Comparison of ENCODE assay signal across 30 cellular contexts in the genomic region with DNA sequence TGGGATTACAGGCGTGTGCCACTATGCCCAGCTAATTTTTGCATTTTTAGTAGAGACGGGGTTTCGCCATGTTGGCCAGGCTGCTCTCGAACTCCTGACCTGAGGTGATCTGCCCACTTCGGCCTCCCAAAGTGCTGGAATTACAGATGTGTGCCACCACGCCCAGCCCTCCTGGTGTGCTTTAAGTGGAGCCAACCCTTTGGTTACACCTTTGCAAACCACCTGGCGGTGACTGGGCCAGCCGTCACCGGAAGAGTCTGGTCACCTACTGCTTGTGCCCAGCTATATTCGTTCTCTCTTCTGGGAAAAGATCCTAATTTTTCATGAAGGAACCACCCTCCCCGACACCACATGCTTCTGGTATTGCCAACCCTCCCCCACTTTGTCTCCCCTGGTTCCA. TPM values are rescaled to one million over a fixed set of nuclear protein-coding genes. Genes with fewer than 3 reads are reported as not detected.
"Had no signal": no experiment of that assay in that cellular context is flagged by ENCODE, and none has a peak within 500 bp of the region (broad histone marks: within the 10 kb centered on the region; RNA-seq: fewer than 3 reads in every experiment).

No MANE protein-coding gene starts in this region.

- H3K4me1 Mint-ChIP-seq: activated CD4-positive, alpha-beta T cell treated with anti-CD3 and anti-CD28 coated beads for 36 hours; activated CD4-positive, alpha-beta T cell treated with anti-CD3 and anti-CD28 coated beads, Interleukin-2, amount 10 ng/mL, durations not matched to agents 24 days and 14 days; activated CD8-positive, alpha-beta memory T cell treated with anti-CD3 and anti-CD28 coated beads, Interleukin-2, amount 10 ng/mL, durations not matched to agents 7 days and 5 days; activated naive CD4-positive, alpha-beta T cell treated with anti-CD3 and anti-CD28 coated beads, Interleukin-2, amount 50 U/mL, for 24 hours; activated naive CD8-positive, alpha-beta T cell treated with anti-CD3 and anti-CD28 coated beads for 36 hours; activated naive CD8-positive, alpha-beta T cell treated with anti-CD3 and anti-CD28 coated beads, Interleukin-2, amount 50 U/mL, for 24 hours had no signal

- H3K27ac Mint-ChIP-seq: activated CD4-positive, alpha-beta memory T cell treated with anti-CD3 and anti-CD28 coated beads for 36 hours; activated CD4-positive, alpha-beta T cell treated with anti-CD3 and anti-CD28 coated beads for 36 hours; activated CD4-positive, alpha-beta T cell treated with anti-CD3 and anti-CD28 coated beads, Interleukin-2, amount 10 ng/mL, durations not matched to agents 24 days and 14 days; activated CD8-positive, alpha-beta memory T cell treated with anti-CD3 and anti-CD28 coated beads, Interleukin-2, amount 10 ng/mL, durations not matched to agents 7 days and 5 days; activated CD8-positive, alpha-beta T cell treated with anti-CD3 and anti-CD28 coated beads, Interleukin-2, amount 10 ng/mL, durations not matched to agents 7 days and 5 days; activated naive CD4-positive, alpha-beta T cell treated with anti-CD3 and anti-CD28 coated beads for 36 hours; activated naive CD4-positive, alpha-beta T cell treated with anti-CD3 and anti-CD28 coated beads, Interleukin-2, amount 50 U/mL, for 24 hours; activated naive CD8-positive, alpha-beta T cell treated with anti-CD3 and anti-CD28 coated beads for 36 hours; activated naive CD8-positive, alpha-beta T cell treated with anti-CD3 and anti-CD28 coated beads, Interleukin-2, amount 50 U/mL, for 24 hours; activated T-helper 1 cell treated with anti-CD3 and anti-CD28 coated beads, Interleukin-12 subunit alpha, Interleukin-12 subunit beta, Interleukin-2, Interleukin-4 antibody, amounts not matched to agents 30 ng/mL and 10 ng/mL and 1 ng/mL, durations not matched to agents 14 hours and 24 hours and 36 hours; activated T-helper 2 cell treated with anti-CD3 and anti-CD28 coated beads, Interferon-gamma antibody, Interleukin-2, Interleukin-4, amounts not matched to agents 10 μg/mL and 5 μg/mL and 100 μg/mL, durations not matched to agents 14 hours and 24 hours and 36 hours had no signal

- ATAC-seq: activated CD4-positive, alpha-beta T cell treated with anti-CD3 and anti-CD28 coated beads for 36 hours; activated CD8-positive, alpha-beta memory T cell treated with anti-CD3 and anti-CD28 coated beads, Interleukin-2, amount 10 ng/mL, durations not matched to agents 7 days and 5 days; activated CD8-positive, alpha-beta T cell treated with anti-CD3 and anti-CD28 coated beads, Interleukin-2, amount 10 ng/mL, durations not matched to agents 7 days and 5 days; activated naive CD8-positive, alpha-beta T cell treated with anti-CD3 and anti-CD28 coated beads, Interleukin-2, amount 50 U/mL, for 24 hours; body of pancreas; foreskin keratinocyte; gastrocnemius medialis had no signal

- H3K27ac ChIP-seq: adrenal gland, body of pancreas, colonic mucosa, esophagus muscularis mucosa, foreskin keratinocyte, gastrocnemius medialis had no signal

- H3K27me3 Mint-ChIP-seq: activated CD4-positive, alpha-beta T cell treated with anti-CD3 and anti-CD28 coated beads, Interleukin-2, amount 10 ng/mL, durations not matched to agents 24 days and 14 days had no signal

- H3K9me3 ChIP-seq: adrenal gland, body of pancreas, colonic mucosa, esophagus muscularis mucosa, gastrocnemius medialis had no signal

- H3K4me3 ChIP-seq: adrenal gland, body of pancreas, colonic mucosa, esophagus muscularis mucosa, gastrocnemius medialis had no signal

- DNase-seq: activated CD4-positive, alpha-beta memory T cell treated with anti-CD3 and anti-CD28 coated beads for 36 hours; activated CD4-positive, alpha-beta T cell treated with anti-CD3 and anti-CD28 coated beads for 36 hours; activated CD4-positive, alpha-beta T cell treated with anti-CD3 and anti-CD28 coated beads, Interleukin-2, amount 10 ng/mL, durations not matched to agents 24 days and 14 days; activated CD4-positive, CD25-positive, alpha-beta regulatory T cell; activated CD4-positive, CD25-positive, alpha-beta regulatory T cell treated with anti-CD3 and anti-CD28 coated beads, Interleukin-2, amount 50 U/mL, for 72 hours; activated CD8-positive, alpha-beta memory T cell treated with anti-CD3 and anti-CD28 coated beads, Interleukin-2, amount 10 ng/mL, durations not matched to agents 7 days and 5 days; activated CD8-positive, alpha-beta memory T cell treated with anti-CD3 and anti-CD28 coated beads, Interleukin-2, amount 50 U/mL, for 4 hours; activated CD8-positive, alpha-beta T cell treated with anti-CD3 and anti-CD28 coated beads, Interleukin-2, amount 10 ng/mL, durations not matched to agents 7 days and 5 days; activated effector memory CD4-positive, alpha-beta T cell treated with anti-CD3 and anti-CD28 coated beads, Interleukin-2, amount 50 U/mL, for 16 hours; activated naive CD4-positive, alpha-beta T cell treated with anti-CD3 and anti-CD28 coated beads for 36 hours; activated naive CD8-positive, alpha-beta T cell treated with anti-CD3 and anti-CD28 coated beads for 36 hours; activated naive CD8-positive, alpha-beta T cell treated with anti-CD3 and anti-CD28 coated beads, Interleukin-2, amount 50 U/mL, for 24 hours; activated T-cell treated with anti-CD3 and anti-CD28 coated beads, Interleukin-2, amount 50 U/mL, for 1 hour; activated T-cell treated with anti-CD3 and anti-CD28 coated beads, Interleukin-2, amount 50 U/mL, for 48 hours; adrenal gland; amygdala; body of pancreas; central memory CD4-positive, alpha-beta T cell; cerebellar nuclear complex; colonic mucosa; effector CD8-positive, alpha-beta T cell; foreskin keratinocyte; gastrocnemius medialis; glutamatergic neuron; T-helper 2 cell had no signal

- H3K27me3 ChIP-seq: adrenal gland, body of pancreas, colonic mucosa, foreskin keratinocyte, gastrocnemius medialis had no signal

- H3K9me3 Mint-ChIP-seq: activated CD4-positive, alpha-beta memory T cell treated with anti-CD3 and anti-CD28 coated beads for 36 hours; activated CD4-positive, alpha-beta T cell treated with anti-CD3 and anti-CD28 coated beads, Interleukin-2, amount 10 ng/mL, durations not matched to agents 24 days and 14 days; activated naive CD4-positive, alpha-beta T cell treated with anti-CD3 and anti-CD28 coated beads for 36 hours; activated naive CD4-positive, alpha-beta T cell treated with anti-CD3 and anti-CD28 coated beads, Interleukin-2, amount 50 U/mL, for 24 hours; activated naive CD8-positive, alpha-beta T cell treated with anti-CD3 and anti-CD28 coated beads for 36 hours; activated naive CD8-positive, alpha-beta T cell treated with anti-CD3 and anti-CD28 coated beads, Interleukin-2, amount 50 U/mL, for 24 hours; activated T-helper 1 cell treated with anti-CD3 and anti-CD28 coated beads, Interleukin-12 subunit alpha, Interleukin-12 subunit beta, Interleukin-2, Interleukin-4 antibody, amounts not matched to agents 30 ng/mL and 10 ng/mL and 1 ng/mL, durations not matched to agents 14 hours and 24 hours and 36 hours; activated T-helper 2 cell treated with anti-CD3 and anti-CD28 coated beads, Interferon-gamma antibody, Interleukin-2, Interleukin-4, amounts not matched to agents 10 μg/mL and 5 μg/mL and 100 μg/mL, durations not matched to agents 14 hours and 24 hours and 36 hours had no signal

- H3K4me3 Mint-ChIP-seq: activated CD4-positive, alpha-beta memory T cell treated with anti-CD3 and anti-CD28 coated beads for 36 hours; activated CD4-positive, alpha-beta T cell treated with anti-CD3 and anti-CD28 coated beads for 36 hours; activated CD4-positive, alpha-beta T cell treated with anti-CD3 and anti-CD28 coated beads, Interleukin-2, amount 10 ng/mL, durations not matched to agents 24 days and 14 days; activated CD8-positive, alpha-beta memory T cell treated with anti-CD3 and anti-CD28 coated beads, Interleukin-2, amount 10 ng/mL, durations not matched to agents 7 days and 5 days; activated CD8-positive, alpha-beta T cell treated with anti-CD3 and anti-CD28 coated beads, Interleukin-2, amount 10 ng/mL, durations not matched to agents 7 days and 5 days; activated naive CD4-positive, alpha-beta T cell treated with anti-CD3 and anti-CD28 coated beads for 36 hours; activated naive CD4-positive, alpha-beta T cell treated with anti-CD3 and anti-CD28 coated beads, Interleukin-2, amount 50 U/mL, for 24 hours; activated naive CD8-positive, alpha-beta T cell treated with anti-CD3 and anti-CD28 coated beads for 36 hours; activated naive CD8-positive, alpha-beta T cell treated with anti-CD3 and anti-CD28 coated beads, Interleukin-2, amount 50 U/mL, for 24 hours; activated T-helper 1 cell treated with anti-CD3 and anti-CD28 coated beads, Interleukin-12 subunit alpha, Interleukin-12 subunit beta, Interleukin-2, Interleukin-4 antibody, amounts not matched to agents 30 ng/mL and 10 ng/mL and 1 ng/mL, durations not matched to agents 14 hours and 24 hours and 36 hours had no signal

- H3K36me3 Mint-ChIP-seq: activated CD4-positive, alpha-beta memory T cell treated with anti-CD3 and anti-CD28 coated beads for 36 hours; activated CD8-positive, alpha-beta memory T cell treated with anti-CD3 and anti-CD28 coated beads, Interleukin-2, amount 10 ng/mL, durations not matched to agents 7 days and 5 days; activated naive CD4-positive, alpha-beta T cell treated with anti-CD3 and anti-CD28 coated beads, Interleukin-2, amount 50 U/mL, for 24 hours; activated naive CD8-positive, alpha-beta T cell treated with anti-CD3 and anti-CD28 coated beads for 36 hours had no signal

- H3K36me3 ChIP-seq: adrenal gland, colonic mucosa, esophagus muscularis mucosa, gastrocnemius medialis had no signal

- H3K4me1 ChIP-seq: adrenal gland, body of pancreas, colonic mucosa, esophagus muscularis mucosa, foreskin keratinocyte had no signal

RNA-seq across cellular contexts. Expression of gene COL23A1, which starts 35.9 kb away (rescaled TPM):
- total RNA-seq: activated CD4-positive, alpha-beta T cell treated with anti-CD3 and anti-CD28 coated beads for 36 hours; activated T-helper 1 cell treated with anti-CD3 and anti-CD28 coated beads, Interleukin-12 subunit alpha, Interleukin-12 subunit beta, Interleukin-2, Interleukin-4 antibody, amounts not matched to agents 30 ng/mL and 10 ng/mL and 1 ng/mL, durations not matched to agents 14 hours and 24 hours and 36 hours; activated T-helper 2 cell treated with anti-CD3 and anti-CD28 coated beads, Interferon-gamma antibody, Interleukin-2, Interleukin-4, amounts not matched to agents 10 μg/mL and 5 μg/mL and 100 μg/mL, durations not matched to agents 14 hours and 24 hours and 36 hours; body of pancreas; T-helper 1 cell treated with Interleukin-12 subunit alpha and Interleukin-12 subunit beta and Interleukin-4 antibody, amounts not matched to agents 30 ng/mL and 1 ng/mL, for 36 hours had no signal
